Comparison of ENCODE assay signal across 10 cellular contexts in the genomic region with DNA sequence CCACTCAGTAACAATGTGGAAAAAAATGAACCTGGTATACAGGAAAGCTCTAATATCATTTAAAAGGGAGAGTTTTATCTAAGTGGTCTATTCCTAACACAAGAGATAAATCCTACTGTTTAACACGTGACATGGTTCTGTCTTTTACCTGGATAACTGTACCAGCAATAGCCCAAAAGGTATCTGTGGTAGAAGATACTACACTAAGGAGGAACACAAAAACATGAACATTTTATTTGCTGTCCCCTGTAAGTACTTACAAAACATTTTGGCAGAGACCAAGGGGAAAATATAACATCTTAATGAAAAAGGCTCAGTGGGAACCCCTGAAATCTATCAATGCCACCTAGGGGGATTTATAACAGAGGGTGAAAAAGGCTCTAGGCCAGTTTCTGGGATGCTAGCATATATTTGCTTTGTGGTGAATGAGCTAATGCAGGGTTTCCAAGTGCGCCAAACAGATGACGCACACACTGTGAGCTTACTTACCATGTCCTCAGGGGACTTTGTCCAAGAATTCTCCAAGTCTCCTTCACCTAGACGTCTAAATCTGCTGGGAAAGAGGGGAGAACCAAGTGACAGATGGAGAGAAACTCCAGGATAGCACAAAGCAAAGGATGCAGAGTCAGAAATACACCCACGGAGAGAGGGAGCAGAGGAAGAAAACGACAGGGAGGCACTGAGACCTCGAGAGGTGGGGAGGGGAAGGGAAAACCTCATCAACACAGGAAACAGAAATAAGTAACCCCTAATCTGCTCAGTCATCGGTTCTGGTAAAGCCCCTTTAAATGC.
DNase-seq lines count a peak whose midpoint lies in the region; ATAC-seq and TF ChIP-seq lines count a peak whose summit lies in the region.
"Had no signal": no experiment of that assay in that cellular context is flagged by ENCODE, and none has a peak within 500 bp of the region (broad histone marks: within the 10 kb centered on the region; RNA-seq: fewer than 3 reads in every experiment).

No MANE protein-coding gene starts in this region.

- peaks cover 14% of the 10 kb centered on the region for H3K4me1 ChIP-seq in mammary epithelial cell (ENCODE audit: insufficient read depth, low read length)

- in situ Hi-C loops in mammary epithelial cell (cut with MboI; ENCODE audit: low sequenced_read_pairs in 2 of 2), result no loop called here

- TF ChIP-seq CTCF in BJ (IDR thresholded peaks at IDR 0.05; ENCODE audit: insufficient read depth, low read depth, low read length) (no peak), mammary epithelial cell (conservative IDR thresholded peaks at IDR 0.05 in 1 of 2, IDR thresholded peaks at IDR 0.05 in 1 of 2; ENCODE audit: extremely low read depth in 1 of 2, insufficient read depth in 1 of 2, low read depth in 1 of 2, low read length in 2 of 2) (no peak), CD14-positive monocyte (IDR thresholded peaks at IDR 0.05) (no peak)

- H3K27ac ChIP-seq in mammary epithelial cell (ENCODE audit: insufficient read depth, low read depth, low read length), result peak overlapping the region; percentile 83

- peak; percentile 63 for DNase-seq in BJ (ENCODE audit: low read depth)
- peak; percentile 67 for DNase-seq in MG63
- no peak for DNase-seq in mammary epithelial cell
- peak; percentile 76 for DNase-seq in non-pigmented ciliary epithelial cell (ENCODE audit: low read depth)
- no peak for DNase-seq in CD14-positive monocyte (ENCODE audit: low spot score)
- DNase-seq in hypothalamus (lab: John Stamatoyannopoulos, UW), result no peak
- DNase-seq: NCI-H187 treated with DMSO at 0.1 percent for 48 hours, SHP77 had no signal

- H3K4me2 ChIP-seq in mammary epithelial cell (ENCODE audit: insufficient read depth, low read depth, low read length), result peak overlapping the region; percentile 54

- BruUV-seq in mammary epithelial cell (replicated peaks; lab: Mats Ljungman, UMichigan), result no TSS peak

- CTCF ChIA-PET in BJ (lab: Yijun Ruan, JAX) (no interaction called here), mammary epithelial cell (lab: Charles Lee; ENCODE audit: low non-redundant PET) (interaction anchor here (0.6 kb wide), 1 partner anchor 237 kb away, joined by 3 read pairs; no protein-coding TSS in a partner anchor)

- no peak overlapping the region for H3K27ac Mint-ChIP-seq in CD14-positive monocyte

- 29% methylated on average over 8 of the region's 8 CpGs for WGBS in mammary epithelial cell (ENCODE audit: low coverage, missing lambda C conversion rate)

- no peak overlapping the region for H3K4me3 Mint-ChIP-seq in CD14-positive monocyte

- intact Hi-C loops in mammary epithelial cell (cut with micrococcal nuclease), result no loop called here
- intact Hi-C loops in CD14-positive monocyte (cut with micrococcal nuclease), result no loop called here

- H3K27me3 Mint-ChIP-seq in CD14-positive monocyte (ENCODE audit: low read depth in 3 of 3), result peaks cover 10 to 16% (median 13%) of the 10 kb centered on the region in 3 donors

- H3K79me2 ChIP-seq in mammary epithelial cell (ENCODE audit: insufficient read depth, low read length), result no peaks in the 10 kb centered on the region

- H3K36me3 Mint-ChIP-seq in CD14-positive monocyte, result no peaks in the 10 kb centered on the region

- H3K36me3 ChIP-seq in BJ (ENCODE audit: control insufficient read depth, insufficient read depth, low read length), result no peaks in the 10 kb centered on the region
- H3K36me3 ChIP-seq in MG63, result no peaks in the 10 kb centered on the region
- H3K36me3 ChIP-seq in mammary epithelial cell (ENCODE audit: insufficient read depth, low read length), result no peaks in the 10 kb centered on the region

- ATAC-seq in HG03159 (IDR thresholded peaks at IDR 0.05; ENCODE audit: unreplicated experiment), result no peak
- no peak for ATAC-seq in GM18502 (IDR thresholded peaks at IDR 0.05; ENCODE audit: poor library complexity, unreplicated experiment)

- H2AFZ ChIP-seq in mammary epithelial cell (ENCODE audit: low read depth, low read length), result peak overlapping the region; percentile 78

- H3K9me3 ChIP-seq in MG63, result no peaks in the 10 kb centered on the region
- no peaks in the 10 kb centered on the region for H3K9me3 ChIP-seq in mammary epithelial cell (replicated peaks; ENCODE audit: insufficient read depth, low read length)

- H3K4me1 Mint-ChIP-seq in CD14-positive monocyte, result no peaks in the 10 kb centered on the region

- H3K9me3 Mint-ChIP-seq in CD14-positive monocyte, result peaks cover 0 to 4% (median 0%) of the 10 kb centered on the region in 7 donors

- H3K9ac ChIP-seq in mammary epithelial cell (ENCODE audit: insufficient read depth, low read length), result peak overlapping the region; percentile 50

- H3K4me3 ChIP-seq in BJ (ENCODE audit: low read depth, low read length), result no peak overlapping the region
- no peak overlapping the region for H3K4me3 ChIP-seq in MG63
- no peak overlapping the region for H3K4me3 ChIP-seq in mammary epithelial cell (replicated peaks in 1 of 3; ENCODE audit: insufficient read depth in 1 of 3, low read depth in 2 of 3, low read length in 3 of 3)

- H4K20me1 ChIP-seq in mammary epithelial cell (ENCODE audit: insufficient read depth, low read length), result no peaks in the 10 kb centered on the region

- POLR2A ChIA-PET in BJ (lab: Charles Lee), result no interaction called here

- H3K27me3 ChIP-seq in BJ (ENCODE audit: control insufficient read depth, insufficient read depth, low read length) (no peaks in the 10 kb centered on the region), MG63 (0 out of 2 replicates have a peak, but pooled peaks cover 2% of the 10 kb centered on the region), mammary epithelial cell (ENCODE audit: insufficient read depth, low read length) (no peaks in the 10 kb centered on the region)

- dilution Hi-C loops in mammary epithelial cell (cut with HindIII; ENCODE audit: low sequenced_read_pairs), result no loop called here

Comparison
In these comparisons a context has a peak if more than half of its experiments do, and no peak if none do; other contexts are left out.
1. DNase-seq: peak in BJ (single experiment), MG63 (single experiment) and non-pigmented ciliary epithelial cell (single experiment); none in mammary epithelial cell (single experiment), CD14-positive monocyte (single experiment) and hypothalamus (0 of 51).